Comparison of ENCODE assay signal across 8 cellular contexts in the genomic region with DNA sequence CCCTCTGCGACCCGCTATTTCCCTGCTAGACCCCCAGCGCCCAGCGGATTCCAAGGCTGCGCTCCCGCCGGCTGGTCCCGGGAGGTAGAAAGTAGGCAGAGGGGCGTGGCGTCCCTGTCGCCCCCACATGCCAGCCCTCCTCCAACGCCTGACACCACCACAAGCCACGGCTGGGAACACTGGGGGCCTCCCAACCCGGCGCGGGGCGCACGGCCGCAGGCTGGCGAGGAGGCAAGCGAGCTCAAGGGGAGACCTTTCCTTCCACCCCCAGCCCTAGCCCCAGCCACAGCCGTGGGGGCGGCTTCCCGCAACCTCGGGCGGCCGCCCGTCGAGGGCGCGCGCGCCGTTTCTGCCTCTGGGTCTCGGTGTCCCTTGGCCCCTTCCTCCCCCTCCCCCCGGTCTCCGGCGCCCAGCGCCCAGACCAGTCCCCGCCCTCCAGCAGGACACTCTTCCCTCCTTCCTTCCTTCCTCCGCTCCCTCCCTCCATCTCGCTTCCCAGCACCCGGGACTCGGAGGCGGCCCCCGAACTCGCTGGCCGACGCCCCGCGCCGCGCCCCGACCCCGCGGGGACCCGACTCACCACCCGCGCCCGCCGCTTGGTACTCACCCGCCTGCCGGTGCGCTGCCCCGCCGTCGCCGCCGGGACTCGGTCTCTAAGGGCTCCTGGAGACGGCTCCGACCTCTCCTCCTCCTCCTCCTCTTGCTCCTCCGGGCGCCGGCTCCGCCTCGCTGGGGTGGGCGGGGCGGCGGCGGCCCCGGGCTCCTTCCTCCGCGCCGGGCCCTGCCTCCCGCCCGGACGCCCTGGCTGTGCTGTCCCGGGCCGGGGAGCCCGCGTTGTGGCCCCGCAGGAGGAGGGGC. TPM values are rescaled to one million over a fixed set of nuclear protein-coding genes. Genes with fewer than 3 reads are reported as not detected.
A peak's percentile ranks its signal among the peaks of the same experiment; 100 is the strongest.
DNase-seq lines count a peak whose midpoint lies in the region; ATAC-seq, FAIRE-seq and TF ChIP-seq lines count a peak whose summit lies in the region.

A gene (minus strand): TSS at position 731 of the 858 bp plus-strand sequence. CDS start 125,781 bp downstream, outside the sequence.

- ATAC-seq in lung (ENCODE audit: insufficient read depth, low FRiP score) = peak; percentile 89

- H3K9me1 ChIP-seq in endothelial cell of umbilical vein (replicated peaks; ENCODE audit: control insufficient read depth, extremely low read depth, insufficient read depth, low read length) = no peaks in the 10 kb centered on the region

- dilution Hi-C loops in endothelial cell of umbilical vein (cut with MboI; ENCODE audit: extremely low pct_ligation_motif_present, low sequenced_read_pairs) = no loop called here

- H3K9me3 ChIP-seq in endothelial cell of umbilical vein (replicated peaks; ENCODE audit: control insufficient read depth, insufficient read depth, low read length) = no peaks in the 10 kb centered on the region
- H3K9me3 ChIP-seq in lung (ENCODE audit: control insufficient read depth in 2 of 2, insufficient read depth in 1 of 2, low read length in 1 of 2) = no peaks in the 10 kb centered on the region
- H3K9me3 ChIP-seq in stomach smooth muscle (ENCODE audit: control insufficient read depth in 2 of 2, low read length in 2 of 2) = no peaks in the 10 kb centered on the region

- TF ChIP-seq CTCF in VCaP (conservative IDR thresholded peaks at IDR 0.05) = no peak
- TF ChIP-seq CTCF in endothelial cell of umbilical vein (IDR thresholded peaks at IDR 0.05; ENCODE audit: extremely low read depth in 1 of 2, insufficient read depth in 1 of 2, low read depth in 1 of 2, low read length in 2 of 2) = no peak
- TF ChIP-seq CTCF in lung (IDR thresholded peaks at IDR 0.05; ENCODE audit: control extremely low read depth, extremely low read depth) = no peak

- TF ChIP-seq POLR2A in endothelial cell of umbilical vein (IDR thresholded peaks at IDR 0.05; ENCODE audit: low read depth, low read length) = peak; percentile 85

- peak; percentile 64 for DNase-seq in activated effector memory CD4-positive, alpha-beta T cell treated with anti-CD3 and anti-CD28 coated beads, Interleukin-2, amount 50 U/mL, for 16 hours
- no peak for DNase-seq in activated effector memory CD4-positive, alpha-beta T cell treated with Interleukin-2 at 50 U/mL for 16 hours
- DNase-seq in HPDE6-E6E7 (ENCODE audit: extremely low spot score) (peak; percentile 46), endothelial cell of umbilical vein (ENCODE audit: low read depth, low spot score) (peak; percentile 83), lung (ENCODE audit: low spot score) (peak; percentile 69), DMS153 (lab: John Stamatoyannopoulos, UW) (no peak)

- H3K27ac ChIP-seq in VCaP (peak within 1 kb of the TSS; percentile 90), endothelial cell of umbilical vein (ENCODE audit: insufficient read depth, low read depth, low read length) (peak within 1 kb of the TSS; percentile 90), lung (ENCODE audit: low read depth in 1 of 2, low read length in 1 of 2) (peak within 1 kb of the TSS; percentile 90 to 96), stomach smooth muscle (ENCODE audit: low read length) (peak within 1 kb of the TSS; percentile 87)

- H3K4me3 ChIP-seq in endothelial cell of umbilical vein (replicated peaks in 1 of 3; ENCODE audit: insufficient read depth in 1 of 3, low read depth in 1 of 3, low read length in 3 of 3) (peak within 1 kb of the TSS; percentile 55 to 86 (median 55)), lung (peak within 1 kb of the TSS; percentile 90), stomach smooth muscle (ENCODE audit: low read length in 2 of 2) (peak within 1 kb of the TSS; percentile 73 to 93)

- no TSS peak for BruUV-seq in endothelial cell of umbilical vein (replicated peaks; lab: Mats Ljungman, UMichigan)

- H3K27me3 ChIP-seq in endothelial cell of umbilical vein (ENCODE audit: control insufficient read depth in 2 of 2, insufficient read depth in 2 of 2, low read length in 2 of 2) (no peaks in the 10 kb centered on the region), lung (ENCODE audit: control insufficient read depth, insufficient read depth) (no peaks in the 10 kb centered on the region), stomach smooth muscle (ENCODE audit: control insufficient read depth in 1 of 2, insufficient read depth in 2 of 2, low read length in 2 of 2) (no peaks in the 10 kb centered on the region)

- H3K4me1 ChIP-seq in endothelial cell of umbilical vein (ENCODE audit: control insufficient read depth, extremely low read depth, insufficient read depth, low read length) (peaks cover 29% of the 10 kb centered on the region), lung (ENCODE audit: control insufficient read depth in 2 of 2, insufficient read depth in 2 of 2, low read length in 2 of 2) (no peaks in the 10 kb centered on the region), stomach smooth muscle (ENCODE audit: control insufficient read depth, insufficient read depth, low read length) (peaks cover 11% of the 10 kb centered on the region)

- peaks cover 40% of the 10 kb centered on the region for H3K79me2 ChIP-seq in endothelial cell of umbilical vein (ENCODE audit: control insufficient read depth, insufficient read depth, low read length)

- CTCF ChIA-PET in endothelial cell of umbilical vein (lab: Charles Lee) = interaction anchor here (0.9 to 5.3 kb wide), 5 partner anchors 14 to 297 kb away, joined by 3 to 63 read pairs (median 3); no protein-coding TSS in a partner anchor

- H3K9ac ChIP-seq in endothelial cell of umbilical vein (replicated peaks; ENCODE audit: extremely low read depth, insufficient read depth, low read length) (peak within 1 kb of the TSS; percentile 97), stomach smooth muscle (ENCODE audit: low read length in 2 of 2) (peak within 1 kb of the TSS; percentile 75 to 89)

- peak within 1 kb of the TSS; percentile 81 for H2AFZ ChIP-seq in endothelial cell of umbilical vein (ENCODE audit: low read depth, low read length)

- peak within 1 kb of the TSS; percentile 98 for H3K4me2 ChIP-seq in endothelial cell of umbilical vein (ENCODE audit: insufficient read depth, low read length)

- H3K36me3 ChIP-seq in endothelial cell of umbilical vein (ENCODE audit: control insufficient read depth in 2 of 2, extremely low read depth in 1 of 2, insufficient read depth in 2 of 2, low read length in 2 of 2) (peaks cover 1 to 3% of the 10 kb centered on the region in 2 experiments), lung (ENCODE audit: control insufficient read depth in 2 of 2, insufficient read depth in 2 of 2, low read length in 2 of 2) (no peaks in the 10 kb centered on the region), stomach smooth muscle (ENCODE audit: control insufficient read depth in 2 of 2, insufficient read depth in 2 of 2, low read length in 2 of 2) (no peaks in the 10 kb centered on the region)

- 1% methylated on average over 72 to 93 of the region's 93 CpGs for WGBS in lung, 2 donors

- POLR2A ChIA-PET in endothelial cell of umbilical vein (lab: Charles Lee) = interaction anchor here (1.0 to 1.8 kb wide), 2 partner anchors 41 to 66 kb away, joined by 3 to 8 read pairs; no protein-coding TSS in a partner anchor

- no peaks in the 10 kb centered on the region for H4K20me1 ChIP-seq in endothelial cell of umbilical vein (replicated peaks; ENCODE audit: control insufficient read depth, extremely low read depth, insufficient read depth, low read length)

- intact Hi-C loops in endothelial cell of umbilical vein (cut with micrococcal nuclease) = loop anchor here (1.0 to 5.0 kb wide), 10 partner anchors 7 to 1566 kb away; a partner anchor contains a TSS

- FAIRE-seq in endothelial cell of umbilical vein (lab: Jason Lieb, UNC) = no peak

TF ChIP-seq in endothelial cell of umbilical vein, 7 proteins besides CTCF, POLR2A, EP300 and RAD21:
- TF ChIP-seq JUN (IDR thresholded peaks at IDR 0.05; ENCODE audit: borderline replicate concordance, insufficient read depth, insufficient read length, low read depth) (no peak), POLR2AphosphoS5 (IDR thresholded peaks at IDR 0.05; ENCODE audit: insufficient read depth, low read depth, low read length) (peak; percentile 88), MYC (IDR thresholded peaks at IDR 0.05; ENCODE audit: low read depth, low read length) (peak; percentile 5), FOS (IDR thresholded peaks at IDR 0.05; ENCODE audit: borderline replicate concordance, insufficient read depth, low read length) (no peak)
- TF ChIP-seq, protein P1, sequence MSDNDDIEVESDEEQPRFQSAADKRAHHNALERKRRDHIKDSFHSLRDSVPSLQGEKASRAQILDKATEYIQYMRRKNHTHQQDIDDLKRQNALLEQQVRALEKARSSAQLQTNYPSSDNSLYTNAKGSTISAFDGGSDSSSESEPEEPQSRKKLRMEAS (IDR thresholded peaks at IDR 0.05; ENCODE audit: insufficient read depth, insufficient read length) = peak; percentile 25

RNA-seq across cellular contexts. Expression of the gene that starts here (rescaled TPM):
- total RNA-seq in endothelial cell of umbilical vein = 145 and 152 TPM in 2 replicates
- 90.3 and 107 TPM in 2 replicates for polyA plus RNA-seq in endothelial cell of umbilical vein
- 109 and 110 TPM in 2 replicates for polyA plus RNA-seq in endothelial cell of umbilical vein (2011; cell fraction: cytosol; rRNA removed)
- 70.6 and 93.2 TPM in 2 replicates for polyA plus RNA-seq in endothelial cell of umbilical vein (2011; cell fraction: nucleus; rRNA removed)
- polyA plus RNA-seq in endothelial cell of umbilical vein (2012) = 77.5 and 122 TPM in 2 replicates
- 167 and 171 TPM in 2 replicates for polyA minus RNA-seq in endothelial cell of umbilical vein
- polyA minus RNA-seq in endothelial cell of umbilical vein (2011; cell fraction: cytosol; rRNA and poly(A)+ RNA removed) = 21.4 TPM
- 126 and 167 TPM in 2 replicates for polyA minus RNA-seq in endothelial cell of umbilical vein (2011; cell fraction: nucleus; rRNA and poly(A)+ RNA removed)
- 10 to 100 TPM; 46.2 to 68.4 TPM for total RNA-seq in lung
- 10 to 100 TPM; 14.0 to 18.0 TPM for polyA plus RNA-seq in lung

Comparison
In these comparisons a context has a peak if more than half of its experiments do, and no peak if none do; other contexts are left out.
1. DNase-seq: peak in activated effector memory CD4-positive, alpha-beta T cell treated with anti-CD3 and anti-CD28 coated beads, Interleukin-2, amount 50 U/mL, for 16 hours (single experiment), HPDE6-E6E7 (single experiment), endothelial cell of umbilical vein (single experiment) and lung (single experiment); none in activated effector memory CD4-positive, alpha-beta T cell treated with Interleukin-2 at 50 U/mL for 16 hours (single experiment) and DMS153 (single experiment).
2. Peak in every context shown above with its lines, with median percentiles within 50 percentile points of each other: H3K27ac ChIP-seq and H3K4me3 ChIP-seq.